8 cellular contexts compared by ENCODE assay signal in the genomic region with DNA sequence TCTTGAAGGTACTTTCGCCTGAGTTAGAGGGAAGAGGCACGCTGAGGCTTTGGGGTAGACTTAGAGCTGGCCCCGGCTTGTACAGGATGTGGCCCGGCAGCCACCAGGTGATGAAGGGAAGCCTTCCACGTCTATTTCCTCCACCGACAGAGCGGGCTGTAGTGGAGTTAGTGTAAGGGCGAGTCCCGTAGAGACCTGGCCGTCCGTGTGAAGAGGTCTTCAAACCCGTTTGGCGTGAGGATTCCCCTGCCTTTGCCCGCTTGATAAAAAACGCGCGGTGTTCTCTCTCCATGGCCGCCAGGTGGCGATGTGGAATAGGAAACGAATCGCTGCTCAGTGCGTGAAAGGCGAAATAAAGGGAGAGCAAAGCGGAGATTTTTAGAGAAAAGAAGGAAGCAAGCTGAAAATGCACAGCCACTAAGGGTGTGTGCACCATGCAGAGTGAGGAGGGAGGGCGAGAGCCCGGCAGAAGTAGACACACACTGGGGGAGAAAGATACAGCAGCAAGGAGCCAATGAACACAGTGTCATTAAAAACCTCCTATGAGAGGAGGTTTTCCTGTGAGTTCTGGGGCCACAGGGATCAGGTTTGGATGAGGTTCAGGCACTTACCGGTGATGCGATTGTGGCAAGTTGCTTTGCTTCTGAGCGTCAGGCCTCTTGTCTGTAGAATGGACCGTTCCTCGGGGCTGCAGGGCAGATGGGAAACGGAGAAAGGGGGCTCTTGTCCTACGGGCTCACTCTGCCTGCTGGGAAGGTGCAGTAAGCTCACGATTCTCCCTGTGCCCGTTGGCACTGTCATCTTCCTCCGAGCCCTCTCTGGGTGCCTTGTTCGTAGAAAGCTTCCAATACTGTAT. TPM values are rescaled to one million over a fixed set of nuclear protein-coding genes. Genes with fewer than 3 reads are reported as not detected.
DNase-seq lines count a peak whose midpoint lies in the region; ATAC-seq and TF ChIP-seq lines count a peak whose summit lies in the region.

No MANE protein-coding gene starts in this region.

- peaks cover 13 to 14% (median 13%) of the 10 kb centered on the region in 3 donors for H3K4me1 Mint-ChIP-seq in CD8-positive, alpha-beta memory T cell
- H3K4me1 Mint-ChIP-seq in activated T-cell treated with anti-CD3 and anti-CD28 coated beads, Interleukin-2, amount 50 U/mL, for 72 hours (ENCODE audit: low read depth), result peaks cover 12% of the 10 kb centered on the region

- H4K8ac ChIP-seq in neuronal stem cell (ENCODE audit: low read depth, low read length), result peak overlapping the region; percentile 84

- peaks cover 1% of the 10 kb centered on the region for H3K79me1 ChIP-seq in neuronal stem cell (ENCODE audit: low read depth, low read length)

- H3K4me1 ChIP-seq in CD8-positive, alpha-beta memory T cell (ENCODE audit: insufficient read depth, low read length), result no peaks in the 10 kb centered on the region
- H3K4me1 ChIP-seq in Peyer's patch, result peaks cover 0 to 5% (median 0%) of the 10 kb centered on the region in 4 donors
- H3K4me1 ChIP-seq in neuronal stem cell (ENCODE audit: control insufficient read depth in 2 of 2, insufficient read depth in 1 of 2, low read depth in 1 of 2, low read length in 2 of 2), result peaks cover 41% of the 10 kb centered on the region in 2 donors

- H2BK15ac ChIP-seq in neuronal stem cell (ENCODE audit: low read length), result peak overlapping the region; percentile 84

- H3K18ac ChIP-seq in neuronal stem cell (ENCODE audit: low read length), result peak overlapping the region; percentile 94

- no peak overlapping the region for H3K14ac ChIP-seq in neuronal stem cell (ENCODE audit: low read length)

- peak overlapping the region; percentile 57 for H2BK5ac ChIP-seq in neuronal stem cell (ENCODE audit: low read length)

- no peak for TF ChIP-seq POLR2A in Peyer's patch (IDR thresholded peaks at IDR 0.05)

- POLR2A ChIA-PET in CD8-positive, alpha-beta memory T cell (lab: Charles Lee), result no interaction called here

- no peaks in the 10 kb centered on the region for H3K9me3 ChIP-seq in CD8-positive, alpha-beta memory T cell (ENCODE audit: low read length)
- H3K9me3 ChIP-seq in Peyer's patch (no peaks in the 10 kb centered on the region), neuronal stem cell (replicated peaks in 1 of 2; ENCODE audit: control insufficient read depth in 2 of 2, insufficient read depth in 1 of 2, low read depth in 1 of 2, low read length in 2 of 2) (no peaks in the 10 kb centered on the region)

- WGBS in neuronal stem cell (ENCODE audit: extremely low coverage in 2 of 2, insufficient read length in 2 of 2, insufficient replicate concordance in 1 of 2), 2 donors, result no CpG with 5 or more reads among the region's 37 CpGs

- no peak for TF ChIP-seq EP300 in Ishikawa (IDR thresholded peaks at IDR 0.05; ENCODE audit: borderline replicate concordance)

- H3K27me3 ChIP-seq in CD8-positive, alpha-beta memory T cell (ENCODE audit: insufficient read depth, low read length, poor library complexity, severe bottlenecking), result no peaks in the 10 kb centered on the region
- H3K27me3 ChIP-seq in Peyer's patch, result no peaks in the 10 kb centered on the region
- H3K27me3 ChIP-seq in neuronal stem cell (ENCODE audit: control insufficient read depth in 3 of 3, insufficient read depth in 3 of 3, low read depth in 1 of 3, low read length in 3 of 3), result peaks cover 0 to 25% (median 0%) of the 10 kb centered on the region in 3 experiments

- H2BK120ac ChIP-seq in neuronal stem cell (ENCODE audit: low read depth, low read length), result no peak overlapping the region

- H3K9me3 Mint-ChIP-seq in CD8-positive, alpha-beta memory T cell, result no peaks in the 10 kb centered on the region
- no peaks in the 10 kb centered on the region for H3K9me3 Mint-ChIP-seq in activated T-cell treated with anti-CD3 and anti-CD28 coated beads, Interleukin-2, amount 50 U/mL, for 72 hours

- peak overlapping the region in 6 of 7 donors; percentile 48 to 70 (median 52) for H3K4me3 Mint-ChIP-seq in CD8-positive, alpha-beta memory T cell
- H3K4me3 Mint-ChIP-seq in activated T-cell treated with anti-CD3 and anti-CD28 coated beads, Interleukin-2, amount 50 U/mL, for 72 hours, result peak overlapping the region; percentile 36 to 63

- peak overlapping the region; percentile 73 for H3K9ac ChIP-seq in neuronal stem cell (ENCODE audit: low read depth, low read length, poor library complexity)

- peak; percentile 17 to 57 (median 36) for DNase-seq in CD8-positive, alpha-beta memory T cell
- peak; percentile 49 to 83 (median 75) for DNase-seq in Peyer's patch
- DNase-seq in activated T-cell treated with anti-CD3 and anti-CD28 coated beads, Interleukin-2, amount 50 U/mL, for 72 hours, result peak; percentile 77 to 79
- peak; percentile 85 for DNase-seq in fibroblast of pulmonary artery (ENCODE audit: low read depth)
- peak; percentile 90 for DNase-seq in neuronal stem cell (ENCODE audit: low spot score)
- DNase-seq in stromal cell of bone marrow (ENCODE audit: low read depth), result peak; percentile 65

- TF ChIP-seq CTCF in Peyer's patch (IDR thresholded peaks at IDR 0.05) (peak; percentile 49 to 84 (median 72)), fibroblast of pulmonary artery (IDR thresholded peaks at IDR 0.05; ENCODE audit: low read length, missing control alignments) (peak; percentile 79)

- H2AFZ ChIP-seq in neuronal stem cell (ENCODE audit: low read length), result peak overlapping the region; percentile 82

- H3K36me3 ChIP-seq in CD8-positive, alpha-beta memory T cell (ENCODE audit: insufficient read depth, low read length), result no peaks in the 10 kb centered on the region
- no peaks in the 10 kb centered on the region for H3K36me3 ChIP-seq in Peyer's patch
- no peaks in the 10 kb centered on the region for H3K36me3 ChIP-seq in neuronal stem cell (replicated peaks in 1 of 2; ENCODE audit: control insufficient read depth in 2 of 2, insufficient read depth in 2 of 2, low read length in 2 of 2)

- H2BK12ac ChIP-seq in neuronal stem cell (ENCODE audit: low read length), result peak overlapping the region; percentile 34

- H3K36me3 Mint-ChIP-seq in CD8-positive, alpha-beta memory T cell, result peaks cover 0 to 2% (median 0%) of the 10 kb centered on the region in 3 donors
- no peaks in the 10 kb centered on the region for H3K36me3 Mint-ChIP-seq in activated T-cell treated with anti-CD3 and anti-CD28 coated beads, Interleukin-2, amount 50 U/mL, for 72 hours (ENCODE audit: insufficient read depth in 2 of 2)

- H3K27me3 Mint-ChIP-seq in CD8-positive, alpha-beta memory T cell, result peaks cover 19 to 63% of the 10 kb centered on the region in 2 donors
- H3K27me3 Mint-ChIP-seq in activated T-cell treated with anti-CD3 and anti-CD28 coated beads, Interleukin-2, amount 50 U/mL, for 72 hours (ENCODE audit: low read depth), result peaks cover 51% of the 10 kb centered on the region

- CTCF ChIA-PET in CD8-positive, alpha-beta memory T cell (lab: Charles Lee), result interaction anchor here (0.8 to 1.8 kb wide), 7 partner anchors 10 to 679 kb away, joined by 3 to 6 read pairs (median 4); no protein-coding TSS in a partner anchor

- H3K4ac ChIP-seq in neuronal stem cell (ENCODE audit: low read length), result no peak overlapping the region

- H3K23ac ChIP-seq in neuronal stem cell (ENCODE audit: low read depth, low read length, poor library complexity), result peak overlapping the region; percentile 34

- peak overlapping the region; percentile 51 for H2AK5ac ChIP-seq in neuronal stem cell (ENCODE audit: low read depth, low read length)

- H3K4me2 ChIP-seq in neuronal stem cell (ENCODE audit: insufficient read depth, low read length, poor library complexity, severe bottlenecking), result peak overlapping the region; percentile 19

- no peak overlapping the region for H3K27ac ChIP-seq in CD8-positive, alpha-beta memory T cell (ENCODE audit: low read depth, low read length)
- H3K27ac ChIP-seq in Peyer's patch (no peak overlapping the region), neuronal stem cell (replicated peaks; ENCODE audit: low read length) (no peak overlapping the region)

- peak; percentile 79 for ATAC-seq in GM21381 (IDR thresholded peaks at IDR 0.05; ENCODE audit: unreplicated experiment)
- peak; percentile 83 to 85 for ATAC-seq in activated T-cell treated with anti-CD3 and anti-CD28 coated beads, Interleukin-2, amount 50 U/mL, for 72 hours (replicated peaks in 1 of 2)

- peak; percentile 99 for TF ChIP-seq RAD21 in Ishikawa (IDR thresholded peaks at IDR 0.05; ENCODE audit: low read depth)

- peak overlapping the region; percentile 48 for H4K91ac ChIP-seq in neuronal stem cell (ENCODE audit: low read depth, low read length, poor library complexity)

- peak overlapping the region in 4 of 8 donors; percentile 2 to 73 (median 45) for H3K27ac Mint-ChIP-seq in CD8-positive, alpha-beta memory T cell
- no peak overlapping the region for H3K27ac Mint-ChIP-seq in activated T-cell treated with anti-CD3 and anti-CD28 coated beads, Interleukin-2, amount 50 U/mL, for 72 hours

- H3K4me3 ChIP-seq in CD8-positive, alpha-beta memory T cell (ENCODE audit: low read length), result peak overlapping the region; percentile 26
- H3K4me3 ChIP-seq in Peyer's patch, result no peak overlapping the region
- no peak overlapping the region for H3K4me3 ChIP-seq in fibroblast of pulmonary artery (replicated peaks; ENCODE audit: low read depth, low read length)
- no peak overlapping the region for H3K4me3 ChIP-seq in neuronal stem cell (ENCODE audit: low read length in 2 of 2)

TF ChIP-seq in Ishikawa, 13 proteins besides CTCF, POLR2A, EP300 and RAD21:
- no peak for TF ChIP-seq FOXM1 (IDR thresholded peaks at IDR 0.05; ENCODE audit: borderline replicate concordance, low read depth)
- no peak for TF ChIP-seq CEBPB (IDR thresholded peaks at IDR 0.05)
- TF ChIP-seq, protein P1, sequence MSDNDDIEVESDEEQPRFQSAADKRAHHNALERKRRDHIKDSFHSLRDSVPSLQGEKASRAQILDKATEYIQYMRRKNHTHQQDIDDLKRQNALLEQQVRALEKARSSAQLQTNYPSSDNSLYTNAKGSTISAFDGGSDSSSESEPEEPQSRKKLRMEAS (IDR thresholded peaks at IDR 0.05), result peak; percentile 18; the same call in 1 of the 2 replicates
- TF ChIP-seq YY1 (IDR thresholded peaks at IDR 0.05; ENCODE audit: low read depth), result no peak

RNA-seq across cellular contexts. Expression of a gene that starts 34.2 kb away (rescaled TPM):
- total RNA-seq in CD8-positive, alpha-beta memory T cell, result 1 to 10 TPM; 2.1 to 2.4 TPM
- not detected for polyA plus RNA-seq in CD8-positive, alpha-beta memory T cell
- 1 to 10 TPM in 2 of 4 donors, under 1 TPM in 2; 0.83 to 3.8 (median 1.7) TPM for total RNA-seq in Peyer's patch
- 10 to 100 TPM; 44.5 to 59.3 TPM for total RNA-seq in activated T-cell treated with anti-CD3 and anti-CD28 coated beads, Interleukin-2, amount 50 U/mL, for 72 hours
- polyA plus RNA-seq in neuronal stem cell (2013, experiment 1 of 2), result 5.7 TPM
- polyA plus RNA-seq in neuronal stem cell (2013, experiment 2 of 2), result 6.0 TPM

RNA-seq across cellular contexts. Expression of a gene that starts 59.0 kb away (rescaled TPM):
- under 1 TPM in 1 of 2 experiments, not detected in 1; 0.22 TPM for total RNA-seq in CD8-positive, alpha-beta memory T cell
- polyA plus RNA-seq in CD8-positive, alpha-beta memory T cell, result not detected
- not detected for total RNA-seq in Peyer's patch
- under 1 TPM in 1 of 2 donors, not detected in 1; 0.26 TPM for total RNA-seq in activated T-cell treated with anti-CD3 and anti-CD28 coated beads, Interleukin-2, amount 50 U/mL, for 72 hours
- polyA plus RNA-seq in neuronal stem cell (2013, experiment 1 of 2), result 0.13 TPM
- 0.08 TPM for polyA plus RNA-seq in neuronal stem cell (2013, experiment 2 of 2)

Comparison
In these comparisons a context has a peak if more than half of its experiments do, and no peak if none do; other contexts are left out.
1. DNase-seq: peak in every context shown above with its lines; median percentile 90 in neuronal stem cell; 85 in fibroblast of pulmonary artery; 78 in activated T-cell treated with anti-CD3 and anti-CD28 coated beads, Interleukin-2, amount 50 U/mL, for 72 hours; 75 in Peyer's patch; 65 in stromal cell of bone marrow; 36 in CD8-positive, alpha-beta memory T cell.
2. RNA of a gene that starts 34.2 kb away (total RNA-seq): 44.5 to 59.3 TPM in activated T-cell treated with anti-CD3 and anti-CD28 coated beads, Interleukin-2, amount 50 U/mL, for 72 hours; 0.83 to 3.8 TPM in Peyer's patch and 2.1 to 2.4 TPM in CD8-positive, alpha-beta memory T cell; every median in the first group is over 4 times any median in the second.